In genomic region chr11:72735495-72736027, GRCh38 we compare ENCODE assay signal across 1 cellular context.
TF ChIP-seq lines count a peak whose summit lies in the region.

No MANE protein-coding gene starts in this region.

TF ChIP-seq in K562, 482 proteins besides CTCF, POLR2A, EP300 and RAD21 (continued from another document and continues in another):
- TF ChIP-seq ZNF143 (CRISPR knock-in tag; IDR thresholded peaks at IDR 0.05) (no peak), ZNF197 (CRISPR knock-in tag; IDR thresholded peaks at IDR 0.05; ENCODE audit: low read depth) (no peak), ETV5 (CRISPR knock-in tag; IDR thresholded peaks at IDR 0.05; ENCODE audit: low read depth) (0 out of 2 replicates have a peak, but pooled peaks have one; percentile 18), ADNP (tag; IDR thresholded peaks at IDR 0.05) (no peak), BRD9 (IDR thresholded peaks at IDR 0.05; ENCODE audit: low read depth, partially characterized antibody) (no peak), ZNF354B (CRISPR knock-in tag; IDR thresholded peaks at IDR 0.05) (no peak), BCOR (IDR thresholded peaks at IDR 0.05) (0 out of 2 replicates have a peak, but pooled peaks have one; percentile 49), PPARD (CRISPR knock-in tag; IDR thresholded peaks at IDR 0.05) (no peak), CBX5 (IDR thresholded peaks at IDR 0.05; ENCODE audit: borderline replicate concordance, low read depth) (no peak), POLR3G (IDR thresholded peaks at IDR 0.05; ENCODE audit: extremely low read depth, insufficient read length, insufficient replicate concordance) (no peak), ZNF395 (CRISPR knock-in tag; IDR thresholded peaks at IDR 0.05) (no peak), E2F3 (CRISPR knock-in tag; IDR thresholded peaks at IDR 0.05) (no peak), MTA3 (IDR thresholded peaks at IDR 0.05; ENCODE audit: borderline replicate concordance) (peak; percentile 38; the same call in 1 of the 2 replicates), ZNF174 (CRISPR knock-in tag; IDR thresholded peaks at IDR 0.05) (no peak), ETV1 (tag; conservative IDR thresholded peaks at IDR 0.05; ENCODE audit: low read depth) (peak; percentile 48; the same call in 1 of the 2 replicates), MGA (IDR thresholded peaks at IDR 0.05) (no peak), ZNF41 (CRISPR knock-in tag; conservative IDR thresholded peaks at IDR 0.05) (no peak), ATF6 (CRISPR knock-in tag; IDR thresholded peaks at IDR 0.05) (no peak), RCOR1 (IDR thresholded peaks at IDR 0.05; ENCODE audit: borderline replicate concordance in 1 of 2, low read depth in 2 of 2, low read length in 2 of 2) (peak in 1 of 2 experiments; percentile 76; a peak in 1 of 4 replicates), TAL1 (IDR thresholded peaks at IDR 0.05) (peak; percentile 21; the same call in 1 of the 2 replicates), NFE2 (IDR thresholded peaks at IDR 0.05; ENCODE audit: low read depth) (peak; percentile 87), RBM25 (IDR thresholded peaks at IDR 0.05; ENCODE audit: low read depth, low read length, severe bottlenecking) (peak; percentile 29), NR0B1 (IDR thresholded peaks at IDR 0.05; ENCODE audit: partially characterized antibody) (no peak), SRF (CRISPR knock-in tag; IDR thresholded peaks at IDR 0.05) (no peak), BRF1 (IDR thresholded peaks at IDR 0.05; ENCODE audit: borderline replicate concordance, extremely low read depth, insufficient read length) (no peak), BMI1 (IDR thresholded peaks at IDR 0.05; ENCODE audit: low read length) (no peak), CXXC5 (CRISPR knock-in tag; IDR thresholded peaks at IDR 0.05) (peak; percentile 27), ZFP36 (IDR thresholded peaks at IDR 0.05; ENCODE audit: low read depth, low read length, partially characterized antibody) (peak; percentile 76), RBBP5 (IDR thresholded peaks at IDR 0.05; ENCODE audit: borderline replicate concordance, insufficient read depth, low read length, poor library complexity, severe bottlenecking) (no peak), ZNF24 (IDR thresholded peaks at IDR 0.05) (0 out of 2 replicates have a peak, but pooled peaks have one; percentile 29), ZNF121 (CRISPR knock-in tag; conservative IDR thresholded peaks at IDR 0.05) (peak; percentile 49)
- TF ChIP-seq, protein P1, sequence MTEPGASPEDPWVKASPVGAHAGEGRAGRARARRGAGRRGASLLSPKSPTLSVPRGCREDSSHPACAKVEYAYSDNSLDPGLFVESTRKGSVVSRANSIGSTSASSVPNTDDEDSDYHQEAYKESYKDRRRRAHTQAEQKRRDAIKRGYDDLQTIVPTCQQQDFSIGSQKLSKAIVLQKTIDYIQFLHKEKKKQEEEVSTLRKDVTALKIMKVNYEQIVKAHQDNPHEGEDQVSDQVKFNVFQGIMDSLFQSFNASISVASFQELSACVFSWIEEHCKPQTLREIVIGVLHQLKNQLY (CRISPR knock-in tag; conservative IDR thresholded peaks at IDR 0.05) = no peak
- TF ChIP-seq, protein P2, sequence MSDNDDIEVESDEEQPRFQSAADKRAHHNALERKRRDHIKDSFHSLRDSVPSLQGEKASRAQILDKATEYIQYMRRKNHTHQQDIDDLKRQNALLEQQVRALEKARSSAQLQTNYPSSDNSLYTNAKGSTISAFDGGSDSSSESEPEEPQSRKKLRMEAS (CRISPR knock-in tag; IDR thresholded peaks at IDR 0.05) = no peak
- TF ChIP-seq, protein P3, sequence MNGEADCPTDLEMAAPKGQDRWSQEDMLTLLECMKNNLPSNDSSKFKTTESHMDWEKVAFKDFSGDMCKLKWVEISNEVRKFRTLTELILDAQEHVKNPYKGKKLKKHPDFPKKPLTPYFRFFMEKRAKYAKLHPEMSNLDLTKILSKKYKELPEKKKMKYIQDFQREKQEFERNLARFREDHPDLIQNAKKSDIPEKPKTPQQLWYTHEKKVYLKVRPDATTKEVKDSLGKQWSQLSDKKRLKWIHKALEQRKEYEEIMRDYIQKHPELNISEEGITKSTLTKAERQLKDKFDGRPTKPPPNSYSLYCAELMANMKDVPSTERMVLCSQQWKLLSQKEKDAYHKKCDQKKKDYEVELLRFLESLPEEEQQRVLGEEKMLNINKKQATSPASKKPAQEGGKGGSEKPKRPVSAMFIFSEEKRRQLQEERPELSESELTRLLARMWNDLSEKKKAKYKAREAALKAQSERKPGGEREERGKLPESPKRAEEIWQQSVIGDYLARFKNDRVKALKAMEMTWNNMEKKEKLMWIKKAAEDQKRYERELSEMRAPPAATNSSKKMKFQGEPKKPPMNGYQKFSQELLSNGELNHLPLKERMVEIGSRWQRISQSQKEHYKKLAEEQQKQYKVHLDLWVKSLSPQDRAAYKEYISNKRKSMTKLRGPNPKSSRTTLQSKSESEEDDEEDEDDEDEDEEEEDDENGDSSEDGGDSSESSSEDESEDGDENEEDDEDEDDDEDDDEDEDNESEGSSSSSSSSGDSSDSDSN (IDR thresholded peaks at IDR 0.05; ENCODE audit: borderline replicate concordance in 1 of 2, low read depth in 2 of 2, low read length in 2 of 2) = 0 out of 4 replicates have a peak, but pooled peaks of 1 of the 2 experiments have one; percentile 57
- TF ChIP-seq, protein P4, sequence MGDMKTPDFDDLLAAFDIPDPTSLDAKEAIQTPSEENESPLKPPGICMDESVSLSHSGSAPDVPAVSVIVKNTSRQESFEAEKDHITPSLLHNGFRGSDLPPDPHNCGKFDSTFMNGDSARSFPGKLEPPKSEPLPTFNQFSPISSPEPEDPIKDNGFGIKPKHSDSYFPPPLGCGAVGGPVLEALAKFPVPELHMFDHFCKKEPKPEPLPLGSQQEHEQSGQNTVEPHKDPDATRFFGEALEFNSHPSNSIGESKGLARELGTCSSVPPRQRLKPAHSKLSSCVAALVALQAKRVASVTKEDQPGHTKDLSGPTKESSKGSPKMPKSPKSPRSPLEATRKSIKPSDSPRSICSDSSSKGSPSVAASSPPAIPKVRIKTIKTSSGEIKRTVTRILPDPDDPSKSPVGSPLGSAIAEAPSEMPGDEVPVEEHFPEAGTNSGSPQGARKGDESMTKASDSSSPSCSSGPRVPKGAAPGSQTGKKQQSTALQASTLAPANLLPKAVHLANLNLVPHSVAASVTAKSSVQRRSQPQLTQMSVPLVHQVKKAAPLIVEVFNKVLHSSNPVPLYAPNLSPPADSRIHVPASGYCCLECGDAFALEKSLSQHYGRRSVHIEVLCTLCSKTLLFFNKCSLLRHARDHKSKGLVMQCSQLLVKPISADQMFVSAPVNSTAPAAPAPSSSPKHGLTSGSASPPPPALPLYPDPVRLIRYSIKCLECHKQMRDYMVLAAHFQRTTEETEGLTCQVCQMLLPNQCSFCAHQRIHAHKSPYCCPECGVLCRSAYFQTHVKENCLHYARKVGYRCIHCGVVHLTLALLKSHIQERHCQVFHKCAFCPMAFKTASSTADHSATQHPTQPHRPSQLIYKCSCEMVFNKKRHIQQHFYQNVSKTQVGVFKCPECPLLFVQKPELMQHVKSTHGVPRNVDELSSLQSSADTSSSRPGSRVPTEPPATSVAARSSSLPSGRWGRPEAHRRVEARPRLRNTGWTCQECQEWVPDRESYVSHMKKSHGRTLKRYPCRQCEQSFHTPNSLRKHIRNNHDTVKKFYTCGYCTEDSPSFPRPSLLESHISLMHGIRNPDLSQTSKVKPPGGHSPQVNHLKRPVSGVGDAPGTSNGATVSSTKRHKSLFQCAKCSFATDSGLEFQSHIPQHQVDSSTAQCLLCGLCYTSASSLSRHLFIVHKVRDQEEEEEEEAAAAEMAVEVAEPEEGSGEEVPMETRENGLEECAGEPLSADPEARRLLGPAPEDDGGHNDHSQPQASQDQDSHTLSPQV (IDR thresholded peaks at IDR 0.05) = peak; percentile 79
